Comparison of ENCODE assay signal across 26 cellular contexts in the genomic region with DNA sequence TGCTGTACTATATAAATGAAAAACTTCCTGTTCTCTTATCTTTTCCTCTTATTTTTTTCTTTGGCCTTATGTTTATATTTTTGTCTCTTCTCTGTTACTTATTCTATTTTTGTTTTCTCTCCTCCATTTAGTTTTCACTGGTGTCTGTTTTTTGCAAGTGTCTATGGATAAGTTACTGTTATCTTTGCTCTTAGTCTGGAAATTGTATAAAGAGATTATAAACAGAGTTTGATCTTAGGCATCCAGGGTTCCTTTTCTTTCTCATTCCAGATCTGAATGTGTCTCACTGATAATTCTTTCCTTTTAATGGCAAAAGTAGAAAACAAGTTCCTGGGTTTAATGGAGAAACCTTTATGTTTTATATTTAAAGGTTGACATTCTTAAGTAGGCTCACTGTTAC.
"Had no signal": no experiment of that assay in that cellular context is flagged by ENCODE, and none has a peak within 500 bp of the region (broad histone marks: within the 10 kb centered on the region; RNA-seq: fewer than 3 reads in every experiment).

No MANE protein-coding gene starts in this region.

- H3K4me3 ChIP-seq: coronary artery, dorsolateral prefrontal cortex, esophagus squamous epithelium, gastrocnemius medialis, heart right ventricle, left lung, lower lobe of right lung had no signal

- ATAC-seq: esophagus mucosa; gastrocnemius medialis; heart right ventricle; left cardiac atrium; left lung; left ventricle myocardium superior; lower lobe of right lung; naive thymus-derived CD4-positive, alpha-beta T cell had no signal

- H3K4me3 Mint-ChIP-seq: endodermal cell had no signal

- H3K4me1 ChIP-seq: gastrocnemius medialis, left lung, lower lobe of right lung had no signal

- H3K27ac ChIP-seq: coronary artery, dorsolateral prefrontal cortex, epithelial cell of prostate, esophagus squamous epithelium, gastrocnemius medialis, heart right ventricle, left lung, lower lobe of right lung had no signal

- H3K4me1 Mint-ChIP-seq: endodermal cell had no signal

- FAIRE-seq: endometrium, islet of Langerhans, keratinocyte had no signal

- H3K27ac Mint-ChIP-seq: endodermal cell had no signal

- DNase-seq: dermis blood vessel endothelial cell; dorsolateral prefrontal cortex; effector CD4-positive, alpha-beta T cell; effector memory CD4-positive, alpha-beta T cell; endodermal cell; erythroblast; esophagus squamous epithelium; foreskin melanocyte; gastrocnemius medialis; glutamatergic neuron; head of caudate nucleus; heart right ventricle; hippocampal formation; left cardiac atrium; left lung; left ventricle myocardium superior; lower lobe of right lung; mesendoderm; midbrain; naive thymus-derived CD4-positive, alpha-beta T cell had no signal

- H3K27me3 ChIP-seq: dorsolateral prefrontal cortex, esophagus squamous epithelium, gastrocnemius medialis, heart right ventricle, left lung had no signal

- H3K9me3 ChIP-seq: gastrocnemius medialis had no signal

- H3K36me3 ChIP-seq: lower lobe of right lung had no signal

- H3K27me3 Mint-ChIP-seq: naive thymus-derived CD4-positive, alpha-beta T cell had no signal
